Comparison of ENCODE assay signal across 10 cellular contexts in the genomic region with DNA sequence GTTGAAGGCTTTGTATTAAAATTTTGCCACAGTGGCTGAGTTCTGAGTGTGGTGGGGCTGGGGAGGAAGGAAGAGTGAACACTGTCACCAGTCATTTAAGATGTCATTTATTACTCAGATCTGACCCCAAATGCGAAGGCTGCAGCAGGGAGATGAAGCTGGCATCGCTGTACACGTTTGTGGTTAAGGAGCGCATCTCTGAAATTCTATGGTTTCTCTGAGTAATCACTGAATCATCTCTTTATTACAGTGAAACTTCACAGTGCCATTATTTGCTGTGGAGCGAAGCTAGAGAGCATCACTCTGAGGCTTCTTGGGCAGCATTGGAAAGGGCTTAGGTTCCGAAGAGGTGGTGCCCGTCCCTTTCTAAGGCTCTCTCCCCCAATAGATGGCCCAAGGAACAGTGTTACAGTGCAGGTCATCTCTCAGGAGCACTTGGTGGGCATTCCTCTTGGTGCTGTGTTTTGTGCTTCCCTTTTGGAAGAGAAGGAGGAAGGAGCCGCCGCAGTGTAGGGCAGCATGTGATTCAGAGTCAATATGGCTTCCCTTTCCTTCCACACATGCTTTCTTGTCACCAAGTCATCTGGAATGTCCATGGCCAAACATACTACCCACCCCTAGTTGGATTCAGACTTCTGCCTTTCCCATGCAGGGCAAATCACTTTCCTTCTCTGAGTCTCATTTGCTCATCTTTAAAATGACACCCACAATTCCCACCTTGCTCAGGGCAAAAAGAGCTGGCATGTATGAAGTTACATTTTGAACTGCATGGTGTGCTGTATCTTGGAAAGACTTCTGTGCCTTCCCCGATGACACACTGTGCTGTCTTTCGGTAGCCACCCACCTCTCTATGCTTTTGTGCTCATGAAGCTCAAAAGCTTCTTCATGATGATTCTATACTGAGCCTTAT. TPM values are rescaled to one million over a fixed set of nuclear protein-coding genes. Genes with fewer than 3 reads are reported as not detected.
DNase-seq lines count a peak whose midpoint lies in the region; ATAC-seq, FAIRE-seq and TF ChIP-seq lines count a peak whose summit lies in the region.
"Had no signal": no experiment of that assay in that cellular context is flagged by ENCODE, and none has a peak within 500 bp of the region (broad histone marks: within the 10 kb centered on the region; RNA-seq: fewer than 3 reads in every experiment).

No MANE protein-coding gene starts in this region.

- H2BK5ac ChIP-seq in H1 (ENCODE audit: low read depth, low read length), result no peak overlapping the region

- H2BK15ac ChIP-seq in H1 (ENCODE audit: low read length), result no peak overlapping the region

- no peaks in the 10 kb centered on the region for H3K23me2 ChIP-seq in H1 (ENCODE audit: low read depth, low read length)

- H3K14ac ChIP-seq in H1 (ENCODE audit: insufficient read length), result no peak overlapping the region

- no peak for TF ChIP-seq RAD21 in H1 (IDR thresholded peaks at IDR 0.05 in 1 of 2, conservative IDR thresholded peaks at IDR 0.05 in 1 of 2; ENCODE audit: low read depth in 2 of 2, low read length in 2 of 2)

- H2BK120ac ChIP-seq in H1 (replicated peaks; ENCODE audit: low read depth, low read length), result no peak overlapping the region

- H3K79me2 ChIP-seq in H1 (ENCODE audit: control insufficient read depth in 1 of 2, insufficient read depth in 2 of 2, low read length in 2 of 2), result no peaks in the 10 kb centered on the region

- TF ChIP-seq EP300 in H1 (IDR thresholded peaks at IDR 0.05; ENCODE audit: borderline replicate concordance in 1 of 2, low read depth in 2 of 2, low read length in 2 of 2), result no peak

- no peak overlapping the region for H4K8ac ChIP-seq in H1 (ENCODE audit: extremely low read depth, insufficient read depth, low read length)

- H3K23ac ChIP-seq in H1 (ENCODE audit: insufficient read length), result no peak overlapping the region

- intact Hi-C loops in esophagus squamous epithelium (cut with DNase I), result no loop called here

- no peaks in the 10 kb centered on the region for H3K36me3 ChIP-seq in H1 (ENCODE audit: control insufficient read depth in 2 of 4, insufficient read depth in 4 of 4, low read length in 3 of 4)
- H3K36me3 ChIP-seq in esophagus squamous epithelium, result no peaks in the 10 kb centered on the region

- TF ChIP-seq CTCF in H1 (IDR thresholded peaks at IDR 0.05; ENCODE audit: control extremely low read depth in 1 of 3, insufficient read depth in 1 of 3, low read depth in 1 of 3, low read length in 3 of 3), result no peak
- TF ChIP-seq CTCF in esophagus squamous epithelium (IDR thresholded peaks at IDR 0.05), result no peak

- H3K4me1 ChIP-seq in H1 (replicated peaks in 1 of 4; ENCODE audit: control insufficient read depth in 3 of 4, insufficient read depth in 4 of 4, low read length in 3 of 4) (no peaks in the 10 kb centered on the region), esophagus squamous epithelium (no peaks in the 10 kb centered on the region)

- POLR2A ChIA-PET in H1 (lab: Charles Lee; ENCODE audit: partially characterized antibody), result interaction anchor here (1.5 kb wide), 1 partner anchor 104 kb away, joined by 3 read pairs; the partner anchor contains the start of gene ATP6V1G1

- TF ChIP-seq POLR2A in H1 (IDR thresholded peaks at IDR 0.05; ENCODE audit: control extremely low read depth in 1 of 2, low read depth in 2 of 2, low read length in 2 of 2) (no peak), esophagus squamous epithelium (IDR thresholded peaks at IDR 0.05) (no peak)

- H2AFZ ChIP-seq in H1 (ENCODE audit: low read length), result peak overlapping the region; percentile 30; the same call in 1 of the 2 replicates

- no peak overlapping the region for H3K4me3 ChIP-seq in H1 (ENCODE audit: extremely low read depth in 1 of 4, insufficient read depth in 2 of 4, low read depth in 3 of 4, low read length in 4 of 4)
- H3K4me3 ChIP-seq in esophagus squamous epithelium, result no peak overlapping the region

- no peak overlapping the region for H2BK12ac ChIP-seq in H1 (ENCODE audit: low read depth, low read length)

- no peak overlapping the region for H2BK20ac ChIP-seq in H1 (ENCODE audit: low read length)

- H3K4ac ChIP-seq in H1 (replicated peaks; ENCODE audit: insufficient read length, low read depth, low read length), result no peak overlapping the region

- CTCF ChIA-PET in H1 (lab: Charles Lee; ENCODE audit: partially characterized antibody), result interaction anchor here (0.5 to 8.6 kb wide), 7 partner anchors 10 to 323 kb away, joined by 3 to 71 read pairs (median 4); partner anchors contain the start of gene TEX48

- ATAC-seq in GM18909 (IDR thresholded peaks at IDR 0.05; ENCODE audit: poor library complexity, unreplicated experiment) (peak; percentile 82), HG03457 (IDR thresholded peaks at IDR 0.05; ENCODE audit: unreplicated experiment) (peak; percentile 71)

- H4K91ac ChIP-seq in H1 (replicated peaks; ENCODE audit: insufficient read length, low read length), result no peak overlapping the region

- 0 out of 7 replicates have a peak, but pooled peaks cover 0 to 1% (median 0%) of the 10 kb centered on the region in 4 experiments for H3K27me3 ChIP-seq in H1 (replicated peaks in 1 of 4; ENCODE audit: control insufficient read depth in 3 of 4, extremely low read depth in 1 of 4, insufficient read depth in 3 of 4, low read length in 3 of 4)
- peaks cover 0 to 4% (median 0%) of the 10 kb centered on the region in 4 donors for H3K27me3 ChIP-seq in esophagus squamous epithelium

- no peak for FAIRE-seq in H1 (lab: Jason Lieb, UNC)

- H3K56ac ChIP-seq in H1 (replicated peaks; ENCODE audit: insufficient read length, low read depth, low read length), result no peak overlapping the region

- no peaks in the 10 kb centered on the region for H3K79me1 ChIP-seq in H1 (ENCODE audit: low read depth, low read length)

- peaks cover 0 to 3% of the 10 kb centered on the region in 2 experiments for H4K20me1 ChIP-seq in H1 (replicated peaks in 1 of 2; ENCODE audit: control insufficient read depth in 1 of 2, insufficient read depth in 2 of 2, low read length in 2 of 2)

- no peak overlapping the region for H3K9ac ChIP-seq in H1 (replicated peaks in 1 of 4; ENCODE audit: extremely low read depth in 1 of 4, low read depth in 3 of 4, low read length in 3 of 4)

- H3K18ac ChIP-seq in H1 (ENCODE audit: extremely low read depth, low read length), result no peak overlapping the region

- H3K4me2 ChIP-seq in H1 (ENCODE audit: insufficient read depth in 1 of 2, low read depth in 2 of 2, low read length in 2 of 2), result no peak overlapping the region

- H3K27ac ChIP-seq in H1 (ENCODE audit: low read depth, low read length) (no peak overlapping the region), esophagus squamous epithelium (peak overlapping the region in 2 of 4 donors; percentile 4 to 37)

- no peak overlapping the region for H2AK5ac ChIP-seq in H1 (ENCODE audit: low read depth, low read length)

- H4K5ac ChIP-seq in H1 (ENCODE audit: insufficient read length, low read depth, low read length), result no peak overlapping the region

- peak; percentile 46 for DNase-seq in activated CD4-positive, alpha-beta T cell treated with anti-CD3 and anti-CD28 coated beads, Interleukin-2, amount 50 U/mL, for 1 hour
- DNase-seq in H1 (ENCODE audit: low read depth in 1 of 2, low spot score in 2 of 2) (no peak), esophagus squamous epithelium (lab: John Stamatoyannopoulos, UW) (no peak), NAMALWA (ENCODE audit: low spot score) (no peak), KG1 (lab: John Stamatoyannopoulos, UW) (no peak)
- DNase-seq in stimulated activated CD4-positive, alpha-beta T cell treated with anti-CD3 and anti-CD28 coated beads, TNF-alpha, amount 100 ng/mL, for 4 hours (ENCODE audit: low read depth in 3 of 3), result peak in 2 of 3 experiments; percentile 50 to 56

- WGBS in H1 (ENCODE audit: extremely low coverage in 1 of 2, insufficient coverage in 1 of 2, insufficient read length in 1 of 2, insufficient replicate concordance in 2 of 2, low coverage in 1 of 2, low lambda C conversion rate in 2 of 2, missing lambda C conversion rate in 1 of 2), 2 experiments, result 88% methylated on average over 11 of the region's 11 CpGs; no CpG with 5 or more reads in 1 of the 2 experiments
- WGBS in esophagus squamous epithelium, 2 donors, result 49 to 52% methylated on average over 11 of the region's 11 CpGs

- H3K9me3 ChIP-seq in H1 (ENCODE audit: insufficient read depth in 2 of 2, low read depth in 1 of 2, low read length in 1 of 2) (no peaks in the 10 kb centered on the region), esophagus squamous epithelium (no peaks in the 10 kb centered on the region)

TF ChIP-seq in H1, 55 proteins besides CTCF, POLR2A, EP300 and RAD21 (continues in another document):
- no peak for TF ChIP-seq ZNF274 (IDR thresholded peaks at IDR 0.05; ENCODE audit: borderline replicate concordance, extremely low read depth, low read length)
- no peak for TF ChIP-seq EZH2 (IDR thresholded peaks at IDR 0.05; ENCODE audit: low read depth, low read length, severe bottlenecking)
- no peak for TF ChIP-seq KDM4A (IDR thresholded peaks at IDR 0.05; ENCODE audit: low read depth, low read length, severe bottlenecking)
- TF ChIP-seq SIX5 (IDR thresholded peaks at IDR 0.05; ENCODE audit: low read depth, low read length), result no peak
- no peak for TF ChIP-seq SP4 (IDR thresholded peaks at IDR 0.05; ENCODE audit: low read length)
- no peak for TF ChIP-seq RNF2 (IDR thresholded peaks at IDR 0.05; ENCODE audit: borderline replicate concordance, low read depth, low read length, missing control alignments, poor library complexity, severe bottlenecking)

RNA-seq across cellular contexts. Expression of gene TEX48, which starts 9.3 kb away (rescaled TPM):
- not detected in 2 replicates for total RNA-seq in H1 (2021; fragmentation: NEBNext Ultra II Directional; extraction: Animal tissue kit (Norgen Biotek cat#: 25700))
- not detected in 2 replicates for polyA plus RNA-seq in H1 (2011; rRNA removed)
- polyA plus RNA-seq in H1 (2011; cell fraction: cytosol; rRNA removed), result not detected
- polyA plus RNA-seq in H1 (2011; cell fraction: nucleus; rRNA removed), result not detected
- not detected in 4 replicates for polyA plus RNA-seq in H1 (2012, experiment 1 of 2)
- polyA plus RNA-seq in H1 (2012, experiment 2 of 2), result not detected
- polyA plus RNA-seq in H1 (2013, experiment 1 of 2), result not detected
- polyA plus RNA-seq in H1 (2013, experiment 2 of 2), result not detected
- not detected in 2 replicates for polyA minus RNA-seq in H1 (2011; rRNA and poly(A)+ RNA removed)
- not detected for polyA minus RNA-seq in H1 (2011; cell fraction: cytosol; rRNA and poly(A)+ RNA removed)
- not detected for polyA minus RNA-seq in H1 (2011; cell fraction: nucleus; rRNA and poly(A)+ RNA removed)
- not detected for total RNA-seq in esophagus squamous epithelium
- total RNA-seq: subcutaneous adipose tissue had no signal

RNA-seq across cellular contexts. Expression of gene TEX53, which starts 33.7 kb away (rescaled TPM):
- total RNA-seq in H1 (2021; fragmentation: NEBNext Ultra II Directional; extraction: Animal tissue kit (Norgen Biotek cat#: 25700)), result not detected in 2 replicates
- not detected in 2 replicates for polyA plus RNA-seq in H1 (2011; rRNA removed)
- polyA plus RNA-seq in H1 (2011; cell fraction: cytosol; rRNA removed), result not detected
- polyA plus RNA-seq in H1 (2011; cell fraction: nucleus; rRNA removed), result not detected
- polyA plus RNA-seq in H1 (2012, experiment 1 of 2), result not detected in 4 replicates
- not detected for polyA plus RNA-seq in H1 (2012, experiment 2 of 2)
- not detected for polyA plus RNA-seq in H1 (2013, experiment 1 of 2)
- not detected for polyA plus RNA-seq in H1 (2013, experiment 2 of 2)
- polyA minus RNA-seq in H1 (2011; rRNA and poly(A)+ RNA removed), result not detected in 2 replicates
- not detected for polyA minus RNA-seq in H1 (2011; cell fraction: cytosol; rRNA and poly(A)+ RNA removed)
- not detected for polyA minus RNA-seq in H1 (2011; cell fraction: nucleus; rRNA and poly(A)+ RNA removed)
- total RNA-seq in esophagus squamous epithelium, result not detected
- total RNA-seq: subcutaneous adipose tissue; T-helper 1 cell treated with Interleukin-12 subunit alpha and Interleukin-12 subunit beta and Interleukin-4 antibody, amounts not matched to agents 30 ng/mL and 1 ng/mL, for 36 hours had no signal

Comparison
In these comparisons a context has a peak if more than half of its experiments do, and no peak if none do; other contexts are left out.
1. DNase-seq: peak in activated CD4-positive, alpha-beta T cell treated with anti-CD3 and anti-CD28 coated beads, Interleukin-2, amount 50 U/mL, for 1 hour (single experiment) and stimulated activated CD4-positive, alpha-beta T cell treated with anti-CD3 and anti-CD28 coated beads, TNF-alpha, amount 100 ng/mL, for 4 hours (2 of 3); none in H1 (0 of 2), esophagus squamous epithelium (single experiment), NAMALWA (single experiment) and KG1 (single experiment).